ENCODE assay signal across 19 cellular contexts in genomic region chr2:195486520-195486919, GRCh38.
A peak's percentile ranks its signal among the peaks of the same experiment; 100 is the strongest.
DNase-seq lines count a peak whose midpoint lies in the region; ATAC-seq and TF ChIP-seq lines count a peak whose summit lies in the region.
"Had no signal": no experiment of that assay in that cellular context is flagged by ENCODE, and none has a peak within 500 bp of the region (broad histone marks: within the 10 kb centered on the region; RNA-seq: fewer than 3 reads in every experiment).

No MANE protein-coding gene starts in this region.

- H3K4me1 ChIP-seq in Panc1 (ENCODE audit: control insufficient read depth, insufficient read depth, low read length) (peaks cover 19% of the 10 kb centered on the region), fibroblast of lung (ENCODE audit: control insufficient read depth, extremely low read depth, insufficient read depth, low read length) (peaks cover 2% of the 10 kb centered on the region), psoas muscle (no peaks in the 10 kb centered on the region)
- H3K4me1 ChIP-seq: pancreas had no signal

- peak overlapping the region; percentile 20 for H3K27ac Mint-ChIP-seq in activated CD4-positive, alpha-beta T cell treated with anti-CD3 and anti-CD28 coated beads, Interleukin-2, amount 10 ng/mL, durations not matched to agents 24 days and 14 days

- POLR2A ChIA-PET in Panc1 (lab: Charles Lee): no interaction called here

- peaks cover 29% of the 10 kb centered on the region for H3K4me1 Mint-ChIP-seq in activated CD4-positive, alpha-beta T cell treated with anti-CD3 and anti-CD28 coated beads, Interleukin-2, amount 10 ng/mL, durations not matched to agents 24 days and 14 days

- intact Hi-C loops in activated CD4-positive, alpha-beta T cell treated with anti-CD3 and anti-CD28 coated beads, Interleukin-2, amount 10 ng/mL, durations not matched to agents 24 days and 14 days (cut with micrococcal nuclease): loop anchor here (1.0 to 10.0 kb wide), 3 partner anchors 9 to 122 kb away; no protein-coding TSS in a partner anchor
- intact Hi-C loops in Panc1 (cut with micrococcal nuclease; ENCODE audit: unreplicated experiment): no loop called here
- intact Hi-C loops in psoas muscle (cut with DNase I): no loop called here

- H3K27me3 Mint-ChIP-seq in activated CD4-positive, alpha-beta T cell treated with anti-CD3 and anti-CD28 coated beads, Interleukin-2, amount 10 ng/mL, durations not matched to agents 24 days and 14 days: no peaks in the 10 kb centered on the region
- H3K27me3 Mint-ChIP-seq: effector memory CD8-positive, alpha-beta T cell had no signal

- CTCF ChIA-PET in Panc1 (lab: Charles Lee): no interaction called here

- H3K9ac ChIP-seq in fibroblast of lung (ENCODE audit: insufficient read depth, low read length): no peak overlapping the region

- H3K4me3 ChIP-seq in Panc1 (ENCODE audit: low read depth in 2 of 2, low read length in 2 of 2) (no peak overlapping the region), fibroblast of lung (replicated peaks in 1 of 4; ENCODE audit: control extremely low read depth in 1 of 4, insufficient read depth in 1 of 4, low read depth in 3 of 4, low read length in 4 of 4) (no peak overlapping the region), psoas muscle (no peak overlapping the region)
- H3K4me3 ChIP-seq: adrenal gland, left lung, pancreas, spleen, upper lobe of left lung had no signal

- in situ Hi-C loops in Panc1 (cut with HindIII; ENCODE audit: low pct_unique_long_range_greater_than_20kb, low sequenced_read_pairs): no loop called here

- H2AFZ ChIP-seq in fibroblast of lung (ENCODE audit: low read length): no peak overlapping the region

- H3K4me3 Mint-ChIP-seq in activated CD4-positive, alpha-beta T cell treated with anti-CD3 and anti-CD28 coated beads, Interleukin-2, amount 10 ng/mL, durations not matched to agents 24 days and 14 days: peak overlapping the region; percentile 23

- no peak for ATAC-seq in Panc1
- ATAC-seq in HG02938 (IDR thresholded peaks at IDR 0.05; ENCODE audit: unreplicated experiment): no peak
- ATAC-seq in psoas muscle: no peak

- no peak for DNase-seq in activated CD4-positive, alpha-beta T cell treated with anti-CD3 and anti-CD28 coated beads, Interleukin-2, amount 10 ng/mL, durations not matched to agents 24 days and 14 days
- DNase-seq in activated CD4-positive, alpha-beta T cell treated with anti-CD3 and anti-CD28 coated beads for 1 hour: no peak
- DNase-seq in GM03348 (ENCODE audit: low spot score): peak; percentile 11
- DNase-seq in Panc1 (ENCODE audit: low read depth, low spot score): no peak
- DNase-seq in fibroblast of lung (ENCODE audit: low read depth in 2 of 2): peak in 1 of 2 donors; percentile 54
- DNase-seq in psoas muscle: no peak
- DNase-seq in UCSD-AML1 (lab: John Stamatoyannopoulos, UW; ENCODE audit: unreplicated experiment): no peak
- DNase-seq: cerebellar nuclear complex; left lung; NCI-H1417 treated with DMSO at 0.1 percent for 48 hours; NCI-H2227 treated with DMSO at 0.1 percent for 48 hours; NK-92 treated with Interleukin-12 subunit alpha and Interleukin-12 subunit beta, amount 100 ng/mL, for 24 hours; pancreas; spleen; stimulated activated naive CD4-positive, alpha-beta T cell; upper lobe of left lung had no signal

- H3K36me3 ChIP-seq in Panc1 (ENCODE audit: control insufficient read depth, insufficient read depth, low read length) (no peaks in the 10 kb centered on the region), fibroblast of lung (ENCODE audit: control insufficient read depth, insufficient read depth, low read length) (no peaks in the 10 kb centered on the region), psoas muscle (ENCODE audit: insufficient read depth in 1 of 2, low read depth in 1 of 2) (no peaks in the 10 kb centered on the region)
- H3K36me3 ChIP-seq: adrenal gland, left lung, pancreas, spleen, upper lobe of left lung had no signal

- no peaks in the 10 kb centered on the region for H3K79me2 ChIP-seq in fibroblast of lung (ENCODE audit: control insufficient read depth, insufficient read depth, low read length)

- TF ChIP-seq CTCF in Panc1 (IDR thresholded peaks at IDR 0.05) (no peak), fibroblast of lung (conservative IDR thresholded peaks at IDR 0.05 in 1 of 2, IDR thresholded peaks at IDR 0.05 in 1 of 2; ENCODE audit: low read depth in 1 of 2, low read length in 2 of 2) (no peak), psoas muscle (IDR thresholded peaks at IDR 0.05) (no peak)

- no TSS peak for BruUV-seq in Panc1 (replicated peaks; lab: Mats Ljungman, UMichigan)

- H3K27ac ChIP-seq in Panc1 (ENCODE audit: low read length): peak overlapping the region; percentile 82
- H3K27ac ChIP-seq in fibroblast of lung (ENCODE audit: insufficient read depth, low read length): no peak overlapping the region
- no peak overlapping the region for H3K27ac ChIP-seq in psoas muscle
- H3K27ac ChIP-seq: adrenal gland, left lung, pancreas, spleen, upper lobe of left lung had no signal

- H3K27me3 ChIP-seq in Panc1 (ENCODE audit: control insufficient read depth, insufficient read depth, low read length): no peaks in the 10 kb centered on the region
- H3K27me3 ChIP-seq in fibroblast of lung (ENCODE audit: control insufficient read depth, insufficient read depth, low read length): no peaks in the 10 kb centered on the region
- no peaks in the 10 kb centered on the region for H3K27me3 ChIP-seq in psoas muscle (ENCODE audit: insufficient read depth in 3 of 3, low read length in 2 of 3)
- H3K27me3 ChIP-seq: adrenal gland, left lung, pancreas, spleen, upper lobe of left lung had no signal

- no peaks in the 10 kb centered on the region for H4K20me1 ChIP-seq in fibroblast of lung (ENCODE audit: control insufficient read depth, extremely low read depth, insufficient read depth, low read length)

- H3K9me3 Mint-ChIP-seq in activated CD4-positive, alpha-beta T cell treated with anti-CD3 and anti-CD28 coated beads, Interleukin-2, amount 10 ng/mL, durations not matched to agents 24 days and 14 days: peaks cover 13% of the 10 kb centered on the region
- H3K9me3 Mint-ChIP-seq: effector memory CD8-positive, alpha-beta T cell had no signal

- H3K36me3 Mint-ChIP-seq in activated CD4-positive, alpha-beta T cell treated with anti-CD3 and anti-CD28 coated beads, Interleukin-2, amount 10 ng/mL, durations not matched to agents 24 days and 14 days (ENCODE audit: low read depth): peaks cover 30% of the 10 kb centered on the region

- no peaks in the 10 kb centered on the region for H3K9me3 ChIP-seq in Panc1 (ENCODE audit: control insufficient read depth, insufficient read depth, low read depth, low read length)
- no peaks in the 10 kb centered on the region for H3K9me3 ChIP-seq in fibroblast of lung (ENCODE audit: control insufficient read depth, insufficient read depth, low read depth, low read length)
- no peaks in the 10 kb centered on the region for H3K9me3 ChIP-seq in psoas muscle
- H3K9me3 ChIP-seq: adrenal gland, left lung, pancreas, spleen, upper lobe of left lung had no signal

- H3K4me2 ChIP-seq in fibroblast of lung (ENCODE audit: extremely low read depth, insufficient read depth, low read length): peak overlapping the region; percentile 30

- 59 to 76% (median 62%) methylated on average over 2 of the region's 2 CpGs for WGBS in psoas muscle, 3 donors
